In the genomic region with DNA sequence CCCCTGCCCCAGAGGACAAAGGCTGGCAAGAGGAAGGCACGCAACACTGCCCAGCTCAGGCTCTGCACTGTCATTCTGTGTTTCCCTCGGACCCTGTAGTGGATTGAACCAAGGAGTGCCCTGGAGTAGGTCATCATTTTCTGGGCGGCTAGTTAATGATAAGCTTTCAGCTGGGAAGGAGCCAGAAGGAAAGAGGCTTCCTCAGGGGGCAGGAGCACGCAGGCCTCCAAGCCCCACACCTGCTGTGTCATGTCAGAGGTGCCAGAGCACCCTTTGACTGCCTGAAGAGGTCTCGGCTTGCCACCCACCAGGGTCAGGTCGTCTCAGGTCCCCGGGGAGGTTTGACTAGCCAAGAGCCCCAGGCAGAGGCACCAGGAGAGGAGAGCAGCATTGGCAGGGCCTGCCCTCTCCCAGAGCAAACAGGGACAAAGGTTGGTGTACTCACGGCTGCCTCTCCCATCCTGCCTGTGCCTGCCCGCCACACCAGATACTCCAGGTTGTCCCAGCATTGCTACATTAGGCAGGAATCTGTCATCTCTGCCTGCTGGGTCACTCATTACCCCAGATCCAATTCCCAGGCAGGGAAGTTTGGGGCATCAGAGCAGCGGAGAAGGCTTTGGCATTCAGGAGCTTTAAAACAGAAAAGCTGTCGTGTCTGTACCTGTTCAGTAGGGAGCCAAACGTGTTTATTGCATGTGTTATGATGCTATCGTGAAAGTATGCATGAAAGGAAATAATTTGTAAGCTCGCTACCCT, we compare ENCODE assay signal across 1 cellular context.
TF ChIP-seq lines count a peak whose summit lies in the region.

No MANE protein-coding gene starts in this region.

TF ChIP-seq in HepG2, 621 proteins besides CTCF, POLR2A, EP300 and RAD21 (continued from another document and continues in another):
- TF ChIP-seq ZNF615 (CRISPR knock-in tag; IDR thresholded peaks at IDR 0.05; ENCODE audit: borderline replicate concordance) (no peak), SIX4 (CRISPR knock-in tag; IDR thresholded peaks at IDR 0.05) (peak; percentile 23; the same call in 1 of the 2 replicates), TBX2 (CRISPR knock-in tag; IDR thresholded peaks at IDR 0.05; ENCODE audit: borderline replicate concordance) (peak; percentile 87; the same call in 1 of the 2 replicates), POLR2AphosphoS5 (IDR thresholded peaks at IDR 0.05; ENCODE audit: low read depth, low read length) (peak; percentile 67), ZNF549 (CRISPR knock-in tag; IDR thresholded peaks at IDR 0.05) (no peak), TCF7 (IDR thresholded peaks at IDR 0.05; ENCODE audit: low read depth) (no peak), IRF2 (CRISPR knock-in tag; IDR thresholded peaks at IDR 0.05) (no peak), ZNF3 (CRISPR knock-in tag; IDR thresholded peaks at IDR 0.05) (no peak), IKZF1 (IDR thresholded peaks at IDR 0.05) (no peak), ZNF816 (CRISPR knock-in tag; IDR thresholded peaks at IDR 0.05; ENCODE audit: borderline replicate concordance) (no peak; the same call in 1 of the 2 replicates), MBD4 (IDR thresholded peaks at IDR 0.05; ENCODE audit: borderline replicate concordance, low read length) (no peak), ZBTB21 (CRISPR knock-in tag; IDR thresholded peaks at IDR 0.05) (no peak), HOXA5 (CRISPR knock-in tag; IDR thresholded peaks at IDR 0.05) (0 out of 2 replicates have a peak, but pooled peaks have one; percentile 59), NFYB (CRISPR knock-in tag; IDR thresholded peaks at IDR 0.05) (no peak), PCBP1 (IDR thresholded peaks at IDR 0.05; ENCODE audit: borderline replicate concordance, low read depth, low read length) (no peak), NFATC3 (CRISPR knock-in tag; IDR thresholded peaks at IDR 0.05) (no peak), SNRNP70 (IDR thresholded peaks at IDR 0.05; ENCODE audit: low read depth, low read length) (no peak), ZNF260 (CRISPR knock-in tag; IDR thresholded peaks at IDR 0.05; ENCODE audit: borderline replicate concordance, low read depth) (no peak), ZNF674 (CRISPR knock-in tag; IDR thresholded peaks at IDR 0.05; ENCODE audit: low read depth) (no peak), ZNF354B (CRISPR knock-in tag; IDR thresholded peaks at IDR 0.05) (no peak), ZNF121 (CRISPR knock-in tag; IDR thresholded peaks at IDR 0.05) (no peak; the same call in 1 of the 2 replicates), ATF1 (CRISPR knock-in tag; IDR thresholded peaks at IDR 0.05) (no peak), ZNF12 (CRISPR knock-in tag; IDR thresholded peaks at IDR 0.05) (no peak), MYC (CRISPR knock-in tag; IDR thresholded peaks at IDR 0.05; ENCODE audit: borderline replicate concordance) (0 out of 2 replicates have a peak, but pooled peaks have one; percentile 69), NFKBIZ (CRISPR knock-in tag; IDR thresholded peaks at IDR 0.05) (no peak), KDM6A (CRISPR knock-in tag; IDR thresholded peaks at IDR 0.05; ENCODE audit: low read depth) (peak; percentile 65), AGO2 (optimal IDR thresholded peaks at IDR 0.05; ENCODE audit: low read depth, low read length) (no peak), ZNF264 (CRISPR knock-in tag; IDR thresholded peaks at IDR 0.05) (no peak), XRCC5 (optimal IDR thresholded peaks at IDR 0.05; ENCODE audit: low read length) (no peak), RBFOX2 (IDR thresholded peaks at IDR 0.05; ENCODE audit: low read depth, low read length) (peak; percentile 62), ETV6 (CRISPR knock-in tag; conservative IDR thresholded peaks at IDR 0.05) (peak; percentile 13; the same call in 1 of the 2 replicates), TGIF2 (CRISPR knock-in tag; IDR thresholded peaks at IDR 0.05) (no peak), RELA (CRISPR knock-in tag; IDR thresholded peaks at IDR 0.05) (no peak)
- TF ChIP-seq, protein P1, sequence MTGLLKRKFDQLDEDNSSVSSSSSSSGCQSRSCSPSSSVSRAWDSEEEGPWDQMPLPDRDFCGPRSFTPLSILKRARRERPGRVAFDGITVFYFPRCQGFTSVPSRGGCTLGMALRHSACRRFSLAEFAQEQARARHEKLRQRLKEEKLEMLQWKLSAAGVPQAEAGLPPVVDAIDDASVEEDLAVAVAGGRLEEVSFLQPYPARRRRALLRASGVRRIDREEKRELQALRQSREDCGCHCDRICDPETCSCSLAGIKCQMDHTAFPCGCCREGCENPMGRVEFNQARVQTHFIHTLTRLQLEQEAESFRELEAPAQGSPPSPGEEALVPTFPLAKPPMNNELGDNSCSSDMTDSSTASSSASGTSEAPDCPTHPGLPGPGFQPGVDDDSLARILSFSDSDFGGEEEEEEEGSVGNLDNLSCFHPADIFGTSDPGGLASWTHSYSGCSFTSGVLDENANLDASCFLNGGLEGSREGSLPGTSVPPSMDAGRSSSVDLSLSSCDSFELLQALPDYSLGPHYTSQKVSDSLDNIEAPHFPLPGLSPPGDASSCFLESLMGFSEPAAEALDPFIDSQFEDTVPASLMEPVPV (CRISPR knock-in tag; IDR thresholded peaks at IDR 0.05), result no peak
- TF ChIP-seq, protein P2, sequence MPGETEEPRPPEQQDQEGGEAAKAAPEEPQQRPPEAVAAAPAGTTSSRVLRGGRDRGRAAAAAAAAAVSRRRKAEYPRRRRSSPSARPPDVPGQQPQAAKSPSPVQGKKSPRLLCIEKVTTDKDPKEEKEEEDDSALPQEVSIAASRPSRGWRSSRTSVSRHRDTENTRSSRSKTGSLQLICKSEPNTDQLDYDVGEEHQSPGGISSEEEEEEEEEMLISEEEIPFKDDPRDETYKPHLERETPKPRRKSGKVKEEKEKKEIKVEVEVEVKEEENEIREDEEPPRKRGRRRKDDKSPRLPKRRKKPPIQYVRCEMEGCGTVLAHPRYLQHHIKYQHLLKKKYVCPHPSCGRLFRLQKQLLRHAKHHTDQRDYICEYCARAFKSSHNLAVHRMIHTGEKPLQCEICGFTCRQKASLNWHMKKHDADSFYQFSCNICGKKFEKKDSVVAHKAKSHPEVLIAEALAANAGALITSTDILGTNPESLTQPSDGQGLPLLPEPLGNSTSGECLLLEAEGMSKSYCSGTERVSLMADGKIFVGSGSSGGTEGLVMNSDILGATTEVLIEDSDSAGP (CRISPR knock-in tag; IDR thresholded peaks at IDR 0.05; ENCODE audit: borderline replicate concordance), result peak; percentile 80; the same call in 1 of the 2 replicates
- TF ChIP-seq, protein P3, sequence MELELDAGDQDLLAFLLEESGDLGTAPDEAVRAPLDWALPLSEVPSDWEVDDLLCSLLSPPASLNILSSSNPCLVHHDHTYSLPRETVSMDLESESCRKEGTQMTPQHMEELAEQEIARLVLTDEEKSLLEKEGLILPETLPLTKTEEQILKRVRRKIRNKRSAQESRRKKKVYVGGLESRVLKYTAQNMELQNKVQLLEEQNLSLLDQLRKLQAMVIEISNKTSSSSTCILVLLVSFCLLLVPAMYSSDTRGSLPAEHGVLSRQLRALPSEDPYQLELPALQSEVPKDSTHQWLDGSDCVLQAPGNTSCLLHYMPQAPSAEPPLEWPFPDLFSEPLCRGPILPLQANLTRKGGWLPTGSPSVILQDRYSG (CRISPR knock-in tag; IDR thresholded peaks at IDR 0.05), result no peak
- TF ChIP-seq, protein P4, sequence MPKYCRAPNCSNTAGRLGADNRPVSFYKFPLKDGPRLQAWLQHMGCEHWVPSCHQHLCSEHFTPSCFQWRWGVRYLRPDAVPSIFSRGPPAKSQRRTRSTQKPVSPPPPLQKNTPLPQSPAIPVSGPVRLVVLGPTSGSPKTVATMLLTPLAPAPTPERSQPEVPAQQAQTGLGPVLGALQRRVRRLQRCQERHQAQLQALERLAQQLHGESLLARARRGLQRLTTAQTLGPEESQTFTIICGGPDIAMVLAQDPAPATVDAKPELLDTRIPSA (CRISPR knock-in tag; IDR thresholded peaks at IDR 0.05; ENCODE audit: borderline replicate concordance), result 0 out of 2 replicates have a peak, but pooled peaks have one; percentile 47
- TF ChIP-seq, protein P5, sequence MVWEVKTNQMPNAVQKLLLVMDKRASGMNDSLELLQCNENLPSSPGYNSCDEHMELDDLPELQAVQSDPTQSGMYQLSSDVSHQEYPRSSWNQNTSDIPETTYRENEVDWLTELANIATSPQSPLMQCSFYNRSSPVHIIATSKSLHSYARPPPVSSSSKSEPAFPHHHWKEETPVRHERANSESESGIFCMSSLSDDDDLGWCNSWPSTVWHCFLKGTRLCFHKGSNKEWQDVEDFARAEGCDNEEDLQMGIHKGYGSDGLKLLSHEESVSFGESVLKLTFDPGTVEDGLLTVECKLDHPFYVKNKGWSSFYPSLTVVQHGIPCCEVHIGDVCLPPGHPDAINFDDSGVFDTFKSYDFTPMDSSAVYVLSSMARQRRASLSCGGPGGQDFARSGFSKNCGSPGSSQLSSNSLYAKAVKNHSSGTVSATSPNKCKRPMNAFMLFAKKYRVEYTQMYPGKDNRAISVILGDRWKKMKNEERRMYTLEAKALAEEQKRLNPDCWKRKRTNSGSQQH (CRISPR knock-in tag; IDR thresholded peaks at IDR 0.05; ENCODE audit: low read depth), result 0 out of 2 replicates have a peak, but pooled peaks have one; percentile 24
- TF ChIP-seq, protein P6, sequence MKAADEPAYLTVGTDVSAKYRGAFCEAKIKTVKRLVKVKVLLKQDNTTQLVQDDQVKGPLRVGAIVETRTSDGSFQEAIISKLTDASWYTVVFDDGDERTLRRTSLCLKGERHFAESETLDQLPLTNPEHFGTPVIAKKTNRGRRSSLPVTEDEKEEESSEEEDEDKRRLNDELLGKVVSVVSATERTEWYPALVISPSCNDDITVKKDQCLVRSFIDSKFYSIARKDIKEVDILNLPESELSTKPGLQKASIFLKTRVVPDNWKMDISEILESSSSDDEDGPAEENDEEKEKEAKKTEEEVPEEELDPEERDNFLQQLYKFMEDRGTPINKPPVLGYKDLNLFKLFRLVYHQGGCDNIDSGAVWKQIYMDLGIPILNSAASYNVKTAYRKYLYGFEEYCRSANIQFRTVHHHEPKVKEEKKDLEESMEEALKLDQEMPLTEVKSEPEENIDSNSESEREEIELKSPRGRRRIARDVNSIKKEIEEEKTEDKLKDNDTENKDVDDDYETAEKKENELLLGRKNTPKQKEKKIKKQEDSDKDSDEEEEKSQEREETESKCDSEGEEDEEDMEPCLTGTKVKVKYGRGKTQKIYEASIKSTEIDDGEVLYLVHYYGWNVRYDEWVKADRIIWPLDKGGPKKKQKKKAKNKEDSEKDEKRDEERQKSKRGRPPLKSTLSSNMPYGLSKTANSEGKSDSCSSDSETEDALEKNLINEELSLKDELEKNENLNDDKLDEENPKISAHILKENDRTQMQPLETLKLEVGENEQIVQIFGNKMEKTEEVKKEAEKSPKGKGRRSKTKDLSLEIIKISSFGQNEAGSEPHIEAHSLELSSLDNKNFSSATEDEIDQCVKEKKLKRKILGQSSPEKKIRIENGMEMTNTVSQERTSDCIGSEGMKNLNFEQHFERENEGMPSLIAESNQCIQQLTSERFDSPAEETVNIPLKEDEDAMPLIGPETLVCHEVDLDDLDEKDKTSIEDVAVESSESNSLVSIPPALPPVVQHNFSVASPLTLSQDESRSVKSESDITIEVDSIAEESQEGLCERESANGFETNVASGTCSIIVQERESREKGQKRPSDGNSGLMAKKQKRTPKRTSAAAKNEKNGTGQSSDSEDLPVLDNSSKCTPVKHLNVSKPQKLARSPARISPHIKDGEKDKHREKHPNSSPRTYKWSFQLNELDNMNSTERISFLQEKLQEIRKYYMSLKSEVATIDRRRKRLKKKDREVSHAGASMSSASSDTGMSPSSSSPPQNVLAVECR (CRISPR knock-in tag; IDR thresholded peaks at IDR 0.05; ENCODE audit: borderline replicate concordance), result peak; percentile 85
- TF ChIP-seq, protein P7, sequence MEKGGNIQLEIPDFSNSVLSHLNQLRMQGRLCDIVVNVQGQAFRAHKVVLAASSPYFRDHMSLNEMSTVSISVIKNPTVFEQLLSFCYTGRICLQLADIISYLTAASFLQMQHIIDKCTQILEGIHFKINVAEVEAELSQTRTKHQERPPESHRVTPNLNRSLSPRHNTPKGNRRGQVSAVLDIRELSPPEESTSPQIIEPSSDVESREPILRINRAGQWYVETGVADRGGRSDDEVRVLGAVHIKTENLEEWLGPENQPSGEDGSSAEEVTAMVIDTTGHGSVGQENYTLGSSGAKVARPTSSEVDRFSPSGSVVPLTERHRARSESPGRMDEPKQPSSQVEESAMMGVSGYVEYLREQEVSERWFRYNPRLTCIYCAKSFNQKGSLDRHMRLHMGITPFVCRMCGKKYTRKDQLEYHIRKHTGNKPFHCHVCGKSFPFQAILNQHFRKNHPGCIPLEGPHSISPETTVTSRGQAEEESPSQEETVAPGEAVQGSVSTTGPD (CRISPR knock-in tag; IDR thresholded peaks at IDR 0.05), result peak; percentile 61; the same call in 1 of the 2 replicates
- TF ChIP-seq, protein P8, sequence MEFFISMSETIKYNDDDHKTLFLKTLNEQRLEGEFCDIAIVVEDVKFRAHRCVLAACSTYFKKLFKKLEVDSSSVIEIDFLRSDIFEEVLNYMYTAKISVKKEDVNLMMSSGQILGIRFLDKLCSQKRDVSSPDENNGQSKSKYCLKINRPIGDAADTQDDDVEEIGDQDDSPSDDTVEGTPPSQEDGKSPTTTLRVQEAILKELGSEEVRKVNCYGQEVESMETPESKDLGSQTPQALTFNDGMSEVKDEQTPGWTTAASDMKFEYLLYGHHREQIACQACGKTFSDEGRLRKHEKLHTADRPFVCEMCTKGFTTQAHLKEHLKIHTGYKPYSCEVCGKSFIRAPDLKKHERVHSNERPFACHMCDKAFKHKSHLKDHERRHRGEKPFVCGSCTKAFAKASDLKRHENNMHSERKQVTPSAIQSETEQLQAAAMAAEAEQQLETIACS (CRISPR knock-in tag; IDR thresholded peaks at IDR 0.05), result no peak
- TF ChIP-seq, protein P9, sequence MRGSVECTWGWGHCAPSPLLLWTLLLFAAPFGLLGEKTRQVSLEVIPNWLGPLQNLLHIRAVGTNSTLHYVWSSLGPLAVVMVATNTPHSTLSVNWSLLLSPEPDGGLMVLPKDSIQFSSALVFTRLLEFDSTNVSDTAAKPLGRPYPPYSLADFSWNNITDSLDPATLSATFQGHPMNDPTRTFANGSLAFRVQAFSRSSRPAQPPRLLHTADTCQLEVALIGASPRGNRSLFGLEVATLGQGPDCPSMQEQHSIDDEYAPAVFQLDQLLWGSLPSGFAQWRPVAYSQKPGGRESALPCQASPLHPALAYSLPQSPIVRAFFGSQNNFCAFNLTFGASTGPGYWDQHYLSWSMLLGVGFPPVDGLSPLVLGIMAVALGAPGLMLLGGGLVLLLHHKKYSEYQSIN (CRISPR knock-in tag; IDR thresholded peaks at IDR 0.05; ENCODE audit: borderline replicate concordance), result no peak
- TF ChIP-seq, protein P10, sequence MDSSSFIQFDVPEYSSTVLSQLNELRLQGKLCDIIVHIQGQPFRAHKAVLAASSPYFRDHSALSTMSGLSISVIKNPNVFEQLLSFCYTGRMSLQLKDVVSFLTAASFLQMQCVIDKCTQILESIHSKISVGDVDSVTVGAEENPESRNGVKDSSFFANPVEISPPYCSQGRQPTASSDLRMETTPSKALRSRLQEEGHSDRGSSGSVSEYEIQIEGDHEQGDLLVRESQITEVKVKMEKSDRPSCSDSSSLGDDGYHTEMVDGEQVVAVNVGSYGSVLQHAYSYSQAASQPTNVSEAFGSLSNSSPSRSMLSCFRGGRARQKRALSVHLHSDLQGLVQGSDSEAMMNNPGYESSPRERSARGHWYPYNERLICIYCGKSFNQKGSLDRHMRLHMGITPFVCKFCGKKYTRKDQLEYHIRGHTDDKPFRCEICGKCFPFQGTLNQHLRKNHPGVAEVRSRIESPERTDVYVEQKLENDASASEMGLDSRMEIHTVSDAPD (CRISPR knock-in tag; IDR thresholded peaks at IDR 0.05), result peak; percentile 93
